9 cellular contexts compared by ENCODE assay signal in genomic region chr9:136614372-136614922, GRCh38. TPM values are rescaled to one million over a fixed set of nuclear protein-coding genes. Genes with fewer than 3 reads are reported as not detected.
A peak's percentile ranks its signal among the peaks of the same experiment; 100 is the strongest.
DNase-seq lines count a peak whose midpoint lies in the region; ATAC-seq and TF ChIP-seq lines count a peak whose summit lies in the region.
"Had no signal": no experiment of that assay in that cellular context is flagged by ENCODE, and none has a peak within 500 bp of the region (broad histone marks: within the 10 kb centered on the region; RNA-seq: fewer than 3 reads in every experiment).

No MANE protein-coding gene starts in this region.

- TF ChIP-seq CTCF in liver (IDR thresholded peaks at IDR 0.05; ENCODE audit: low read depth, low read length, missing input control) (no peak), upper lobe of right lung (IDR thresholded peaks at IDR 0.05) (no peak), GM13977 (IDR thresholded peaks at IDR 0.05; ENCODE audit: extremely low read depth, insufficient read depth, missing control alignments) (no peak)

- DNase-seq in HK-2 (ENCODE audit: unreplicated experiment) (peak; percentile 83), dermis blood vessel endothelial cell (peak; percentile 96), upper lobe of right lung (no peak), NCI-H2171 treated with DMSO at 0.1 percent for 48 hours (lab: John Stamatoyannopoulos, UW) (no peak), NCI-H1694 (lab: John Stamatoyannopoulos, UW) (no peak), GM13977 (ENCODE audit: low spot score) (no peak)
- DNase-seq: KBM-7 had no signal

- H3K4me3 ChIP-seq in liver (ENCODE audit: low read depth in 1 of 3, low read length in 3 of 3) (no peak overlapping the region), upper lobe of right lung (no peak overlapping the region)
- H3K4me3 ChIP-seq: prostate gland had no signal

- no peak for TF ChIP-seq RAD21 in liver (IDR thresholded peaks at IDR 0.05)

- peaks cover 9 to 35% (median 22%) of the 10 kb centered on the region in 4 donors for H3K4me1 ChIP-seq in liver (ENCODE audit: control insufficient read depth in 4 of 4, insufficient read depth in 4 of 4, low read length in 3 of 4)
- peaks cover 26% of the 10 kb centered on the region for H3K4me1 ChIP-seq in upper lobe of right lung

- in situ Hi-C loops in GM13977 (cut with MboI; ENCODE audit: low pct_unique_long_range_greater_than_20kb, low sequenced_read_pairs, unreplicated experiment), result no loop called here

- peak; percentile 25 for ATAC-seq in upper lobe of right lung

- H3K36me3 ChIP-seq in liver (ENCODE audit: control insufficient read depth in 4 of 4, insufficient read depth in 3 of 4, low read depth in 1 of 4, low read length in 3 of 4), result no peaks in the 10 kb centered on the region
- H3K36me3 ChIP-seq in upper lobe of right lung, result no peaks in the 10 kb centered on the region
- H3K36me3 ChIP-seq: prostate gland had no signal

- intact Hi-C loops in upper lobe of right lung (cut with DNase I), result no loop called here

- H3K9ac ChIP-seq in liver (ENCODE audit: low read depth in 1 of 2, low read length in 2 of 2), result no peak overlapping the region

- 86% methylated on average over 22 of the region's 22 CpGs for WGBS in liver

- H3K27me3 ChIP-seq in liver (ENCODE audit: control insufficient read depth in 4 of 4, insufficient read depth in 4 of 4, low read length in 3 of 4) (no peaks in the 10 kb centered on the region), upper lobe of right lung (no peaks in the 10 kb centered on the region)

- H3K9me3 ChIP-seq in liver (ENCODE audit: control insufficient read depth in 4 of 4, low read length in 3 of 4), result no peaks in the 10 kb centered on the region
- no peaks in the 10 kb centered on the region for H3K9me3 ChIP-seq in upper lobe of right lung
- H3K9me3 ChIP-seq: prostate gland had no signal

- H3K27ac ChIP-seq in liver (ENCODE audit: low read depth in 1 of 2, low read length in 2 of 2) (peak overlapping the region in 1 of 2 donors; percentile 33), upper lobe of right lung (peak overlapping the region; percentile 60)
- H3K27ac ChIP-seq: prostate gland had no signal

TF ChIP-seq in liver, 16 proteins besides CTCF, POLR2A, EP300 and RAD21:
- TF ChIP-seq NR2F2 (IDR thresholded peaks at IDR 0.05) (peak; percentile 37), HNF4G (IDR thresholded peaks at IDR 0.05) (no peak), RXRA (IDR thresholded peaks at IDR 0.05) (peak in 1 of 2 donors; percentile 7), TAF1 (conservative IDR thresholded peaks at IDR 0.05) (no peak)
- TF ChIP-seq, protein P1, sequence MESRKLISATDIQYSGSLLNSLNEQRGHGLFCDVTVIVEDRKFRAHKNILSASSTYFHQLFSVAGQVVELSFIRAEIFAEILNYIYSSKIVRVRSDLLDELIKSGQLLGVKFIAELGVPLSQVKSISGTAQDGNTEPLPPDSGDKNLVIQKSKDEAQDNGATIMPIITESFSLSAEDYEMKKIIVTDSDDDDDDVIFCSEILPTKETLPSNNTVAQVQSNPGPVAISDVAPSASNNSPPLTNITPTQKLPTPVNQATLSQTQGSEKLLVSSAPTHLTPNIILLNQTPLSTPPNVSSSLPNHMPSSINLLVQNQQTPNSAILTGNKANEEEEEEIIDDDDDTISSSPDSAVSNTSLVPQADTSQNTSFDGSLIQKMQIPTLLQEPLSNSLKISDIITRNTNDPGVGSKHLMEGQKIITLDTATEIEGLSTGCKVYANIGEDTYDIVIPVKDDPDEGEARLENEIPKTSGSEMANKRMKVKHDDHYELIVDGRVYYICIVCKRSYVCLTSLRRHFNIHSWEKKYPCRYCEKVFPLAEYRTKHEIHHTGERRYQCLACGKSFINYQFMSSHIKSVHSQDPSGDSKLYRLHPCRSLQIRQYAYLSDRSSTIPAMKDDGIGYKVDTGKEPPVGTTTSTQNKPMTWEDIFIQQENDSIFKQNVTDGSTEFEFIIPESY (IDR thresholded peaks at IDR 0.05), result no peak

RNA-seq across cellular contexts. Expression of gene EGFL7, which starts 48.3 kb away (rescaled TPM):
- total RNA-seq in dermis blood vessel endothelial cell (571 and 768 TPM in 2 replicates), liver (10 to 100 TPM; 34.5 to 38.5 TPM), upper lobe of right lung (302 TPM)
- 10 to 100 TPM; 32.1 to 39.7 TPM for polyA plus RNA-seq in liver

Comparison
In these comparisons a context has a peak if more than half of its experiments do, and no peak if none do; other contexts are left out.
1. DNase-seq: peak in HK-2 (single experiment) and dermis blood vessel endothelial cell (single experiment); none in upper lobe of right lung (single experiment), NCI-H2171 treated with DMSO at 0.1 percent for 48 hours (single experiment), NCI-H1694 (single experiment) and GM13977 (single experiment).